In the genomic region with DNA sequence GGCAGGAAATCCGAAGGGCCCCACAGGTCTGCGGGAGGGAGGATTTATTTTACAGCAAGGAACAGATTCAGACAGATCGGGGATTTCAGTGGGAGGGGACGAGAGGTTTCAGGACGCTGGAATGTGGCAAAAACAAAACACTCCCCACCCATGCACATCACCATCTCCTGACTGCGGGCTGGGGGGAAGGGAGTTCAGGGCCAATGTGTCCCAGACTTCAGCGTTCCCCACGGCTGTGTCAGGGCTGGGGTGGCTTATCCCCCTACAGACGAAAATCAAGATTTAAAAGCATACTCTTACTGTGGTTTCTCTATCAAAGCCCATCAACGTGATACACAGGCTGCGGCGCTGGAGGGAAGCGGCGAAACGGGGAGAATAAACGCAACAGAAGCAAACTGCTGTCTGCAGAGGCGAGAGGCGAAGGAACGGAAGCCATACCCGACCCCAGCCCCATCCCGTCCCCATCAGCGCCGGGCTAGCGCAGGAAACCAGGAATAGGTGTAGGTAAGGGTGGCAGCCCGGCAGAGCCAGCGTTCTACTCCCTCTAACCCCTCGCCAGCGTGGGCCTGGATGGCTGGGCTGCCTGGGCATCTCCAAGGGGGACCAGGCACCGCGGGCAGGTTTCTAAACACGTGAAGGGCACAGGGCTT, we compare ENCODE assay signal across 8 cellular contexts. TPM values are rescaled to one million over a fixed set of nuclear protein-coding genes. Genes with fewer than 3 reads are reported as not detected.
DNase-seq lines count a peak whose midpoint lies in the region; ATAC-seq and TF ChIP-seq lines count a peak whose summit lies in the region.

No MANE protein-coding gene starts in this region.

- intact Hi-C loops in heart left ventricle (cut with DNase I) (no loop called here), Right ventricle myocardium superior (cut with DNase I) (no loop called here), adrenal gland (cut with DNase I) (no loop called here)

- H3K27ac ChIP-seq in heart left ventricle (peak overlapping the region in 7 of 12 donors; percentile 27 to 67 (median 55)), adrenal gland (peak overlapping the region in 3 of 5 donors; percentile 62 to 70 (median 63)), thoracic aorta (peak overlapping the region; percentile 77 to 88)

- peaks cover 0 to 6% (median 1%) of the 10 kb centered on the region in 12 donors for H3K9me3 ChIP-seq in heart left ventricle
- no peaks in the 10 kb centered on the region for H3K9me3 ChIP-seq in adrenal gland (replicated peaks in 1 of 3)
- no peaks in the 10 kb centered on the region for H3K9me3 ChIP-seq in thoracic aorta

- ATAC-seq in heart left ventricle (peak in 3 of 4 donors; percentile 2 to 13 (median 5)), Right ventricle myocardium superior (ENCODE audit: poor library complexity) (no peak), thoracic aorta (ENCODE audit: insufficient number of reproducible peaks, low FRiP score, low read depth) (no peak), GM18520 (IDR thresholded peaks at IDR 0.05; ENCODE audit: unreplicated experiment) (no peak)

- H3K36me3 ChIP-seq in heart left ventricle (no peaks in the 10 kb centered on the region), adrenal gland (replicated peaks in 1 of 2) (no peaks in the 10 kb centered on the region), thoracic aorta (no peaks in the 10 kb centered on the region)

- peaks cover 14 to 90% (median 54%) of the 10 kb centered on the region in 9 donors for H3K27me3 ChIP-seq in heart left ventricle
- H3K27me3 ChIP-seq in adrenal gland: peaks cover 16% of the 10 kb centered on the region
- no peaks in the 10 kb centered on the region for H3K27me3 ChIP-seq in thoracic aorta (replicated peaks; ENCODE audit: insufficient read depth)

- DNase-seq in heart left ventricle (peak in 2 of 5 donors; percentile 28 to 34), Right ventricle myocardium superior (no peak), adrenal gland (peak in 6 of 7 donors; percentile 23 to 53 (median 33)), iris pigment epithelial cell (ENCODE audit: low read depth) (peak; percentile 51), thoracic aorta (ENCODE audit: low spot score) (no peak), DMS79 (lab: John Stamatoyannopoulos, UW) (no peak), NCI-H774 (lab: John Stamatoyannopoulos, UW) (no peak)

- TF ChIP-seq POLR2A in heart left ventricle (IDR thresholded peaks at IDR 0.05): no peak
- TF ChIP-seq POLR2A in adrenal gland (IDR thresholded peaks at IDR 0.05): peak in 1 of 2 donors; percentile 11

- TF ChIP-seq CTCF in heart left ventricle (IDR thresholded peaks at IDR 0.05): no peak
- no peak for TF ChIP-seq CTCF in adrenal gland (IDR thresholded peaks at IDR 0.05)
- no peak for TF ChIP-seq CTCF in thoracic aorta (IDR thresholded peaks at IDR 0.05)

- peaks cover 0 to 50% (median 31%) of the 10 kb centered on the region in 12 donors for H3K4me1 ChIP-seq in heart left ventricle
- H3K4me1 ChIP-seq in adrenal gland (replicated peaks in 1 of 2): peaks cover 22 to 43% of the 10 kb centered on the region in 2 donors
- peaks cover 4 to 35% of the 10 kb centered on the region in 2 donors for H3K4me1 ChIP-seq in thoracic aorta (ENCODE audit: control insufficient read depth in 1 of 2, low read depth in 2 of 2)

- WGBS in heart left ventricle, 4 donors: 1 to 9% (median 2%) methylated on average over 28 to 31 of the region's 31 CpGs
- WGBS in adrenal gland, 4 donors: 13 to 33% (median 19%) methylated on average over 26 to 31 of the region's 31 CpGs

- H3K4me3 ChIP-seq in heart left ventricle (peak overlapping the region; percentile 31 to 72 (median 54)), adrenal gland (peak overlapping the region in 2 of 4 donors; percentile 41 to 75), thoracic aorta (peak overlapping the region; percentile 89)

RNA-seq across cellular contexts. Expression of a gene that starts 2.7 kb away (rescaled TPM):
- total RNA-seq in heart left ventricle: 1 to 10 TPM in 6 of 9 donors, under 1 TPM in 3; 0.20 to 6.4 (median 1.4) TPM
- under 1 TPM; 0.08 to 0.71 TPM for polyA plus RNA-seq in heart left ventricle
- 0.81 TPM for total RNA-seq in Right ventricle myocardium superior
- 10 to 100 TPM in 4 of 8 donors, 1 to 10 TPM in 4; 3.3 to 24.9 (median 9.6) TPM for total RNA-seq in adrenal gland
- 1 to 10 TPM in 2 of 3 donors, under 1 TPM in 1; 0.74 to 3.1 (median 1.6) TPM for polyA plus RNA-seq in adrenal gland
- total RNA-seq in thoracic aorta: 10 to 100 TPM in 1 of 2 donors, 1 to 10 TPM in 1; 6.1 to 13.3 TPM

Comparison
In these comparisons a context has a peak if more than half of its experiments do, and no peak if none do; other contexts are left out.
1. ATAC-seq: peak in heart left ventricle (3 of 4); none in Right ventricle myocardium superior (single experiment), thoracic aorta (single experiment) and GM18520 (single experiment).
2. DNase-seq: peak in adrenal gland (6 of 7) and iris pigment epithelial cell (single experiment); none in Right ventricle myocardium superior (single experiment), thoracic aorta (single experiment), DMS79 (single experiment) and NCI-H774 (single experiment).
3. Peak in every context shown above with its lines, with median percentiles within 50 percentile points of each other: H3K27ac ChIP-seq.